1 cellular context compared by ENCODE assay signal in the genomic region with DNA sequence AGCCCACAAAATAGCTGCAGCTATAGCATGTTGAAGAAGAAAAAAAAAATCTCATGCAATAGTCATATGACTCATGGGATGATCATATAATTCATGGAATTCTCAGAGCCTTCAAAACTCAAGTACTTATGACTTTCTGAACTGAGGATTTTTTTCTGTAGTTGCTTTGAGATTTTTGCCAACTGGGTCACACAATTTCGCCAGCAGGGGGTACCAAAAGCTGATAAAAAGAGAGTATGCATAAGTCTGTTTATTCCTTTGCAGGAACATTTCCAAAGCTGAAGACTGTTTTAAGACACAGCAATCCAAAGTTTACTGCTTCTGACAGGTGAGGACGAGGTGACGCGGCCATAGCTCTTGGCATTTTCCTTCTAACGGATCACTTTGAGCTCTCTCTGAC.
TF ChIP-seq lines count a peak whose summit lies in the region.

No MANE protein-coding gene starts in this region.

TF ChIP-seq in SK-N-SH, 30 proteins besides CTCF, POLR2A, EP300 and RAD21 (continued from another document):
- no peak for TF ChIP-seq ZBTB33 (IDR thresholded peaks at IDR 0.05; ENCODE audit: borderline replicate concordance, low read depth)
- TF ChIP-seq NFIC (IDR thresholded peaks at IDR 0.05; ENCODE audit: borderline replicate concordance): no peak
- no peak for TF ChIP-seq TAF1 (IDR thresholded peaks at IDR 0.05; ENCODE audit: borderline replicate concordance, low read depth, low read length)
